In genomic region chr20:33667245-33668086, GRCh38 we compare ENCODE assay signal across 8 cellular contexts. TPM values are rescaled to one million over a fixed set of nuclear protein-coding genes. Genes with fewer than 3 reads are reported as not detected.
DNase-seq lines count a peak whose midpoint lies in the region; ATAC-seq and TF ChIP-seq lines count a peak whose summit lies in the region.

No MANE protein-coding gene starts in this region.

- H3K4me1 ChIP-seq in RWPE2 (ENCODE audit: insufficient read depth, poor library complexity, severe bottlenecking) (peaks cover 3% of the 10 kb centered on the region), heart right ventricle (peaks cover 24 to 64% (median 49%) of the 10 kb centered on the region in 9 donors)

- TF ChIP-seq CTCF in RWPE2 (IDR thresholded peaks at IDR 0.05; ENCODE audit: poor library complexity, severe bottlenecking) (peak; percentile 100), heart right ventricle (IDR thresholded peaks at IDR 0.05) (no peak)

- WGBS in heart right ventricle, 2 donors, result 15 to 16% methylated on average over 89 to 94 of the region's 94 CpGs

- H3K27me3 ChIP-seq in RWPE2 (ENCODE audit: insufficient read depth, poor library complexity, severe bottlenecking) (no peaks in the 10 kb centered on the region), heart right ventricle (no peaks in the 10 kb centered on the region)

- ATAC-seq in HG03103 (IDR thresholded peaks at IDR 0.05; ENCODE audit: low read depth, unreplicated experiment) (peak; percentile 3), RWPE2 (ENCODE audit: low read depth) (peak; percentile 7), heart right ventricle (peak in 7 of 8 donors; percentile 0 to 68 (median 25))

- H3K27ac ChIP-seq in RWPE2 (ENCODE audit: poor library complexity, severe bottlenecking) (peak overlapping the region; percentile 44), heart right ventricle (peak overlapping the region; percentile 63 to 89 (median 82))

- DNase-seq in SIG-M5 treated with dmso at 0.1 percent for 504 hours (lab: John Stamatoyannopoulos, UW; ENCODE audit: unreplicated experiment) (peak; percentile 67), SIG-M5 (lab: John Stamatoyannopoulos, UW) (no peak), RWPE2 (ENCODE audit: low spot score) (peak; percentile 95), amniotic epithelial cell (ENCODE audit: low read depth) (peak; percentile 60), heart right ventricle (peak; percentile 42 to 85), putamen (ENCODE audit: low spot score) (peak; percentile 76), NCI-H187 treated with DMSO at 0.1 percent for 48 hours (lab: John Stamatoyannopoulos, UW) (no peak)

- H3K4me3 ChIP-seq in RWPE2 (ENCODE audit: severe bottlenecking) (peak overlapping the region; percentile 39), heart right ventricle (peak overlapping the region; percentile 30 to 81 (median 62))

- H3K9me3 ChIP-seq in RWPE2 (ENCODE audit: severe bottlenecking) (no peaks in the 10 kb centered on the region), heart right ventricle (no peaks in the 10 kb centered on the region)

- H3K36me3 ChIP-seq in RWPE2 (ENCODE audit: low read depth) (peaks cover 9% of the 10 kb centered on the region), heart right ventricle (peaks cover 0 to 30% (median 3%) of the 10 kb centered on the region in 9 donors)

- intact Hi-C loops in heart right ventricle (cut with DNase I), result loop anchor here in 6 of 10 donors (2.0 to 5.0 kb wide), 2 partner anchors 210 to 211 kb away; no protein-coding TSS in a partner anchor

RNA-seq across cellular contexts. Expression of gene ACTL10, which starts 0.7 kb away (rescaled TPM):
- total RNA-seq in heart right ventricle, result under 1 TPM in 6 of 10 donors, not detected in 4; 0.11 to 0.39 (median 0.25) TPM
- polyA plus RNA-seq in heart right ventricle, result 1 to 10 TPM in 1 of 2 donors, under 1 TPM in 1; 0.59 to 1.2 TPM

RNA-seq across cellular contexts. Expression of gene C20orf144, which starts 5.3 kb away (rescaled TPM):
- total RNA-seq in heart right ventricle, result not detected
- under 1 TPM in 1 of 2 donors, not detected in 1; 0.03 TPM for polyA plus RNA-seq in heart right ventricle

RNA-seq across cellular contexts. Expression of gene NECAB3, which starts 6.8 kb away (rescaled TPM):
- 10 to 100 TPM; 53.7 to 92.8 (median 77.2) TPM for total RNA-seq in heart right ventricle
- 10 to 100 TPM; 36.6 to 90.6 TPM for polyA plus RNA-seq in heart right ventricle

RNA-seq across cellular contexts. Expression of gene E2F1, which starts 18.7 kb away (rescaled TPM):
- total RNA-seq in heart right ventricle, result 1 to 10 TPM in 8 of 10 donors, under 1 TPM in 2; 0.44 to 3.4 (median 1.5) TPM
- under 1 TPM; 0.73 to 0.91 TPM for polyA plus RNA-seq in heart right ventricle

RNA-seq across cellular contexts. Expression of gene PXMP4, which starts 52.6 kb away (rescaled TPM):
- 10 to 100 TPM in 9 of 10 donors, 1 to 10 TPM in 1; 9.6 to 14.8 (median 12.3) TPM for total RNA-seq in heart right ventricle
- 1 to 10 TPM; 4.6 to 4.9 TPM for polyA plus RNA-seq in heart right ventricle

Comparison
In these comparisons a context has a peak if more than half of its experiments do, and no peak if none do; other contexts are left out.
1. DNase-seq: peak in SIG-M5 treated with dmso at 0.1 percent for 504 hours (single experiment), RWPE2 (single experiment), amniotic epithelial cell (single experiment), heart right ventricle (2 of 2) and putamen (single experiment); none in SIG-M5 (single experiment) and NCI-H187 treated with DMSO at 0.1 percent for 48 hours (single experiment).
2. Peak in every context shown above with its lines, with median percentiles within 50 percentile points of each other: ATAC-seq.